ENCODE assay signal across 25 cellular contexts in the genomic region with DNA sequence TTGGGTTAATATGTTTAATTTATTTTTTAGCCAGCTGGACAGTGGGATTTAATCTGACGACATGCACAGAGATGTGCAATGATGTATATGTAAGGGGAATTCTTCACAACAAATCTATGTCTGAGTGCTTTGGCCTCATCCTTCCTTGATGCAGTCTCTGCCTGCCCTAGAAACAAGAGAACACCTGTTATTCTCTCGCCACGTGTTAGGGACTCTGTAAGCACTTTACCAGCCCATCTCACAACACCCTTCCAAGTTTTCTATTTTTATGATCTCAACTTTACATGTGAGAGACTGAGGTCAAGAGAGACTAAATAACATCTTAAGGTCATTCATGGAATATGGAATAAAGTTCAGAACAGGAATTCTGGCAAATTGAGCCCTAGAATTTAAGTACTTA.
"Had no signal": no experiment of that assay in that cellular context is flagged by ENCODE, and none has a peak within 500 bp of the region (broad histone marks: within the 10 kb centered on the region; RNA-seq: fewer than 3 reads in every experiment).

No MANE protein-coding gene starts in this region.

- H3K79me2 ChIP-seq: parathyroid adenoma had no signal

- H3K4me3 Mint-ChIP-seq: central memory CD8-positive, alpha-beta T cell; dendritic cell treated with granulocyte-macrophage colony-stimulating factor and Interleukin-4, amounts not matched to agents 40 ng/mL and 50 ng/mL, for 4 days; natural killer cell; neural crest cell; stimulated activated effector memory CD8-positive, alpha-beta T cell treated with anti-CD3 and anti-CD28 coated beads, Interleukin-12 subunit alpha, Interleukin-12 subunit beta, amount 100 ng/mL, for 72 hours; type B pancreatic cell had no signal

- H3K27me3 ChIP-seq: cardiac muscle cell, colonic mucosa, esophagus muscularis mucosa, left lung, neutrophil, sigmoid colon, stomach, thyroid gland had no signal

- H3K9me3 Mint-ChIP-seq: central memory CD8-positive, alpha-beta T cell; dendritic cell treated with granulocyte-macrophage colony-stimulating factor and Interleukin-4, amounts not matched to agents 40 ng/mL and 50 ng/mL, for 4 days; natural killer cell; neural crest cell; stimulated activated effector memory CD8-positive, alpha-beta T cell treated with anti-CD3 and anti-CD28 coated beads, Interleukin-12 subunit alpha, Interleukin-12 subunit beta, amount 100 ng/mL, for 72 hours; type B pancreatic cell had no signal

- H3K27me3 Mint-ChIP-seq: dendritic cell treated with granulocyte-macrophage colony-stimulating factor and Interleukin-4, amounts not matched to agents 40 ng/mL and 50 ng/mL, for 4 days; type B pancreatic cell had no signal

- H3K4me1 Mint-ChIP-seq: central memory CD8-positive, alpha-beta T cell; natural killer cell; stimulated activated effector memory CD8-positive, alpha-beta T cell treated with anti-CD3 and anti-CD28 coated beads, Interleukin-12 subunit alpha, Interleukin-12 subunit beta, amount 100 ng/mL, for 72 hours had no signal

- H3K27ac ChIP-seq: cardiac muscle cell, colonic mucosa, esophagus muscularis mucosa, left lung, neutrophil, parathyroid adenoma, prostate gland, sigmoid colon, thyroid gland had no signal

- H3K4me1 ChIP-seq: colonic mucosa, esophagus muscularis mucosa, left lung, parathyroid adenoma, prostate gland had no signal

- H3K9me3 ChIP-seq: colonic mucosa, esophagus muscularis mucosa, left lung, neutrophil, prostate gland, sigmoid colon, stomach, thyroid gland had no signal

- DNase-seq: colonic mucosa; effector memory CD4-positive, alpha-beta T cell; foreskin melanocyte; left cardiac atrium; left lung; mesendoderm; midbrain; natural killer cell; right cardiac atrium; sigmoid colon; stimulated activated CD4-positive, alpha-beta T cell treated with anti-CD3 and anti-CD28 coated beads, Interleukin-2, amount 100 ng/mL, for 24 hours; stimulated activated CD4-positive, alpha-beta T cell treated with anti-CD3 and anti-CD28 coated beads, Interleukin-4, amount 100 ng/mL, for 24 hours; stimulated activated naive CD4-positive, alpha-beta T cell treated with Interleukin-2 at 50 U/mL for 16 hours; stomach; thyroid gland had no signal

- H2AFZ ChIP-seq: parathyroid adenoma had no signal

- H3K9ac ChIP-seq: parathyroid adenoma had no signal

- H3K36me3 ChIP-seq: cardiac muscle cell, colonic mucosa, esophagus muscularis mucosa, left lung, neutrophil, prostate gland, sigmoid colon, stomach, thyroid gland had no signal

- H3K27ac Mint-ChIP-seq: dendritic cell treated with granulocyte-macrophage colony-stimulating factor and Interleukin-4, amounts not matched to agents 40 ng/mL and 50 ng/mL, for 4 days; natural killer cell; stimulated activated effector memory CD8-positive, alpha-beta T cell treated with anti-CD3 and anti-CD28 coated beads, Interleukin-12 subunit alpha, Interleukin-12 subunit beta, amount 100 ng/mL, for 72 hours; type B pancreatic cell had no signal

- H3K4me3 ChIP-seq: cardiac muscle cell, colonic mucosa, esophagus muscularis mucosa, left lung, prostate gland, sigmoid colon, stomach, thyroid gland had no signal

- H3K36me3 Mint-ChIP-seq: natural killer cell; stimulated activated effector memory CD8-positive, alpha-beta T cell treated with anti-CD3 and anti-CD28 coated beads, Interleukin-12 subunit alpha, Interleukin-12 subunit beta, amount 100 ng/mL, for 72 hours had no signal
